Comparison of ENCODE assay signal across 12 cellular contexts in genomic region chr14:99199854-99200653, GRCh38.
DNase-seq lines count a peak whose midpoint lies in the region; ATAC-seq and TF ChIP-seq lines count a peak whose summit lies in the region.
"Had no signal": no experiment of that assay in that cellular context is flagged by ENCODE, and none has a peak within 500 bp of the region (broad histone marks: within the 10 kb centered on the region; RNA-seq: fewer than 3 reads in every experiment).

No MANE protein-coding gene starts in this region.

- no peaks in the 10 kb centered on the region for H3K36me3 ChIP-seq in HCT116 (ENCODE audit: control insufficient read depth in 1 of 2, insufficient read depth in 2 of 2, low read length in 2 of 2)

- H3K4me3 ChIP-seq in AG10803 (ENCODE audit: low read length) (no peak overlapping the region), HCT116 (replicated peaks in 1 of 2; ENCODE audit: low read depth in 1 of 2, low read length in 2 of 2) (no peak overlapping the region)
- H3K4me3 ChIP-seq: K562 had no signal

- intact Hi-C loops in HCT116 (cut with micrococcal nuclease) (no loop called here), left ventricle myocardium superior (cut with micrococcal nuclease) (no loop called here)

- H3K27me3 Mint-ChIP-seq in activated CD8-positive, alpha-beta T cell treated with anti-CD3 and anti-CD28 coated beads, Interleukin-2, amount 10 ng/mL, durations not matched to agents 7 days and 5 days (ENCODE audit: low read depth), result no peaks in the 10 kb centered on the region

- H3K4me2 ChIP-seq in HCT116 (ENCODE audit: low read length), result no peak overlapping the region

- H3K9me2 ChIP-seq in HCT116 (ENCODE audit: insufficient read depth), result no peaks in the 10 kb centered on the region

- peaks cover 98% of the 10 kb centered on the region for H3K4me1 Mint-ChIP-seq in activated CD8-positive, alpha-beta T cell treated with anti-CD3 and anti-CD28 coated beads, Interleukin-2, amount 10 ng/mL, durations not matched to agents 7 days and 5 days (ENCODE audit: low read depth)

- no peak overlapping the region for H3K27ac ChIP-seq in HCT116 (ENCODE audit: low read depth, low read length)

- POLR2A ChIA-PET in HCT116 (lab: Charles Lee), result no interaction called here
- POLR2A ChIA-PET in activated CD8-positive, alpha-beta T cell treated with anti-CD3 and anti-CD28 coated beads, Interleukin-2, amount 10 ng/mL, durations not matched to agents 7 days and 5 days (lab: Charles Lee), result interaction anchor here (0.6 to 1.2 kb wide), 4 partner anchors 11 to 608 kb away, joined by 3 read pairs; partner anchors contain the start of gene BCL11B

- TF ChIP-seq RAD21 in HCT116 (IDR thresholded peaks at IDR 0.05; ENCODE audit: low read depth), result peak; percentile 35

- CTCF ChIA-PET in HCT116 (lab: Charles Lee), result no interaction called here
- CTCF ChIA-PET in activated CD8-positive, alpha-beta T cell treated with anti-CD3 and anti-CD28 coated beads, Interleukin-2, amount 10 ng/mL, durations not matched to agents 7 days and 5 days (lab: Charles Lee), result interaction anchor here (3.9 kb wide), 1 partner anchor 66 kb away, joined by 13 read pairs; no protein-coding TSS in a partner anchor

- no peaks in the 10 kb centered on the region for H4K20me1 ChIP-seq in HCT116 (ENCODE audit: insufficient read depth)

- no peaks in the 10 kb centered on the region for H3K9me3 ChIP-seq in HCT116 (ENCODE audit: control insufficient read depth in 1 of 2, insufficient read depth in 1 of 2, low read depth in 1 of 2, low read length in 2 of 2)

- TF ChIP-seq CTCF in AG10803 (conservative IDR thresholded peaks at IDR 0.05; ENCODE audit: low read length) (peak; percentile 36), HCT116 (IDR thresholded peaks at IDR 0.05 in 2 of 3, conservative IDR thresholded peaks at IDR 0.05 in 1 of 3; ENCODE audit: borderline replicate concordance in 1 of 3, insufficient read depth in 1 of 3, low read depth in 2 of 3, low read length in 2 of 3) (no peak)

- H3K9ac ChIP-seq in HCT116 (ENCODE audit: low read length), result no peak overlapping the region

- no peaks in the 10 kb centered on the region for H3K79me2 ChIP-seq in HCT116 (ENCODE audit: insufficient read depth, low read length)

- H3K36me3 Mint-ChIP-seq in activated CD8-positive, alpha-beta T cell treated with anti-CD3 and anti-CD28 coated beads, Interleukin-2, amount 10 ng/mL, durations not matched to agents 7 days and 5 days (ENCODE audit: low read depth), result peaks cover 82% of the 10 kb centered on the region

- H3K27ac Mint-ChIP-seq in activated CD8-positive, alpha-beta T cell treated with anti-CD3 and anti-CD28 coated beads, Interleukin-2, amount 10 ng/mL, durations not matched to agents 7 days and 5 days, result peak overlapping the region; percentile 74
- H3K27ac Mint-ChIP-seq: dendritic cell treated with granulocyte-macrophage colony-stimulating factor and Interleukin-4, amounts not matched to agents 40 ng/mL and 50 ng/mL, for 4 days had no signal

- no TSS peak for BruUV-seq in HCT116 (replicated peaks; lab: Mats Ljungman, UMichigan)

- no peak for TF ChIP-seq POLR2A in HCT116 (IDR thresholded peaks at IDR 0.05; ENCODE audit: borderline replicate concordance, extremely low read depth, insufficient read depth, insufficient read length)

- no peak overlapping the region for H2AFZ ChIP-seq in HCT116 (ENCODE audit: low read depth, low read length, poor library complexity, severe bottlenecking)

- no peaks in the 10 kb centered on the region for H3K9me3 Mint-ChIP-seq in activated CD8-positive, alpha-beta T cell treated with anti-CD3 and anti-CD28 coated beads, Interleukin-2, amount 10 ng/mL, durations not matched to agents 7 days and 5 days (ENCODE audit: insufficient read depth)
- H3K9me3 Mint-ChIP-seq: dendritic cell treated with granulocyte-macrophage colony-stimulating factor and Interleukin-4, amounts not matched to agents 40 ng/mL and 50 ng/mL, for 4 days had no signal

- no peaks in the 10 kb centered on the region for H3K4me1 ChIP-seq in HCT116 (ENCODE audit: control insufficient read depth in 1 of 2, insufficient read depth in 2 of 2, low read length in 2 of 2)

- no peaks in the 10 kb centered on the region for H3K27me3 ChIP-seq in HCT116 (ENCODE audit: insufficient read depth, low read length)

- H3K4me3 Mint-ChIP-seq in activated CD8-positive, alpha-beta T cell treated with anti-CD3 and anti-CD28 coated beads, Interleukin-2, amount 10 ng/mL, durations not matched to agents 7 days and 5 days, result peak overlapping the region; percentile 38
- H3K4me3 Mint-ChIP-seq: dendritic cell treated with granulocyte-macrophage colony-stimulating factor and Interleukin-4, amounts not matched to agents 40 ng/mL and 50 ng/mL, for 4 days had no signal

- RAD21 ChIA-PET in HCT116 (lab: Charles Lee; ENCODE audit: low non-redundant PET in 1 of 2, low total read pairs in 2 of 2, uncharacterized antibody in 2 of 2, unreplicated experiment in 2 of 2), result no interaction called here

- DNase-seq in AG10803 (ENCODE audit: low read depth), result peak; percentile 20
- no peak for DNase-seq in HCT116 (ENCODE audit: low read depth, low spot score)
- no peak for DNase-seq in activated CD8-positive, alpha-beta T cell treated with anti-CD3 and anti-CD28 coated beads, Interleukin-2, amount 10 ng/mL, durations not matched to agents 7 days and 5 days
- peak; percentile 70 for DNase-seq in left ventricle myocardium superior
- no peak for DNase-seq in retina
- no peak for DNase-seq in OCI-M1 (lab: John Stamatoyannopoulos, UW)
- DNase-seq: NCI-H510A treated with DMSO at 0.1 percent for 48 hours, small intestine had no signal

- no peak for ATAC-seq in HCT116
- ATAC-seq in activated CD8-positive, alpha-beta T cell treated with anti-CD3 and anti-CD28 coated beads, Interleukin-2, amount 10 ng/mL, durations not matched to agents 7 days and 5 days, result no peak
- ATAC-seq in left ventricle myocardium superior, result peak; percentile 96
- ATAC-seq in GM18873 (IDR thresholded peaks at IDR 0.05; ENCODE audit: low FRiP score, unreplicated experiment), result no peak
- ATAC-seq in HG03469 (IDR thresholded peaks at IDR 0.05; ENCODE audit: unreplicated experiment), result no peak
- ATAC-seq: K562 had no signal

TF ChIP-seq in HCT116, 20 proteins besides CTCF, POLR2A, EP300 and RAD21:
- TF ChIP-seq EZH2phosphoT487 (IDR thresholded peaks at IDR 0.05; ENCODE audit: borderline replicate concordance) (no peak), SP1 (IDR thresholded peaks at IDR 0.05; ENCODE audit: low read depth) (no peak), ZFX (IDR thresholded peaks at IDR 0.05) (no peak), REST (IDR thresholded peaks at IDR 0.05; ENCODE audit: low read depth) (no peak), SRF (IDR thresholded peaks at IDR 0.05; ENCODE audit: low read depth) (no peak), POLR2AphosphoS5 (IDR thresholded peaks at IDR 0.05; ENCODE audit: low read depth, low read length) (no peak), EGR1 (IDR thresholded peaks at IDR 0.05; ENCODE audit: low read depth) (no peak), JUND (IDR thresholded peaks at IDR 0.05) (no peak), CBX3 (IDR thresholded peaks at IDR 0.05; ENCODE audit: low read depth) (no peak), MAX (IDR thresholded peaks at IDR 0.05) (no peak), TCF7L2 (IDR thresholded peaks at IDR 0.05; ENCODE audit: borderline replicate concordance, extremely low read depth, insufficient read depth, insufficient read length) (no peak), EZH2 (IDR thresholded peaks at IDR 0.05) (no peak), FOSL1 (IDR thresholded peaks at IDR 0.05; ENCODE audit: low read depth) (no peak), YY1 (IDR thresholded peaks at IDR 0.05; ENCODE audit: extremely low read depth, insufficient replicate concordance, low read depth, low read length) (no peak), SIN3A (IDR thresholded peaks at IDR 0.05; ENCODE audit: low read depth) (no peak)

Comparison
In these comparisons a context has a peak if more than half of its experiments do, and no peak if none do; other contexts are left out.
1. DNase-seq: peak in AG10803 (single experiment) and left ventricle myocardium superior (single experiment); none in HCT116 (single experiment), activated CD8-positive, alpha-beta T cell treated with anti-CD3 and anti-CD28 coated beads, Interleukin-2, amount 10 ng/mL, durations not matched to agents 7 days and 5 days (single experiment), retina (single experiment) and OCI-M1 (single experiment).